ENCODE assay signal across 8 cellular contexts in genomic region chr9:137129089-137129455, GRCh38. TPM values are rescaled to one million over a fixed set of nuclear protein-coding genes. Genes with fewer than 3 reads are reported as not detected.
DNase-seq lines count a peak whose midpoint lies in the region; ATAC-seq and FAIRE-seq lines count a peak whose summit lies in the region.

No MANE protein-coding gene starts in this region.

- ATAC-seq in HG03196 (IDR thresholded peaks at IDR 0.05; ENCODE audit: unreplicated experiment) (peak; percentile 8), HG02938 (IDR thresholded peaks at IDR 0.05; ENCODE audit: unreplicated experiment) (no peak)
- ATAC-seq in activated naive CD8-positive, alpha-beta T cell treated with anti-CD3 and anti-CD28 coated beads, Interleukin-2, amount 10 ng/mL, durations not matched to agents 7 days and 5 days (ENCODE audit: low read depth): no peak
- peak; percentile 0 to 4 for ATAC-seq in stimulated activated naive B cell treated with anti-CD40 and anti-IgM and Interleukin-4, amounts not matched to agents 10 μg/mL and 1 μg/mL and 100 μg/mL, for 72 hours (replicated peaks)

- H3K4me1 ChIP-seq in iPS-20b (ENCODE audit: insufficient read depth, low read length): peaks cover 6% of the 10 kb centered on the region; the same call in 1 of the 2 replicates

- H3K27me3 ChIP-seq in iPS-20b (ENCODE audit: insufficient read depth, low read length): peaks cover 38% of the 10 kb centered on the region

- peak overlapping the region; percentile 90 for H3K27ac Mint-ChIP-seq in activated naive CD8-positive, alpha-beta T cell treated with anti-CD3 and anti-CD28 coated beads, Interleukin-2, amount 10 ng/mL, durations not matched to agents 7 days and 5 days
- peak overlapping the region; percentile 82 for H3K27ac Mint-ChIP-seq in stimulated activated naive B cell treated with anti-CD40 and anti-IgM and Interleukin-4, amounts not matched to agents 10 μg/mL and 1 μg/mL and 100 μg/mL, for 72 hours

- peak; percentile 16 for DNase-seq in GM19239 (ENCODE audit: insufficient read length, low spot score)
- DNase-seq in activated naive CD8-positive, alpha-beta T cell treated with anti-CD3 and anti-CD28 coated beads, Interleukin-2, amount 10 ng/mL, durations not matched to agents 7 days and 5 days: no peak
- no peak for DNase-seq in stimulated activated naive B cell treated with anti-CD40 and anti-IgM and Interleukin-4, amounts not matched to agents 10 μg/mL and 1 μg/mL and 100 μg/mL, for 72 hours
- no peak for DNase-seq in D341Med (ENCODE audit: low spot score)
- no peak for DNase-seq in NCI-H1436 treated with DMSO at 0.1 percent for 48 hours (lab: John Stamatoyannopoulos, UW)

- H3K4me3 Mint-ChIP-seq in activated naive CD8-positive, alpha-beta T cell treated with anti-CD3 and anti-CD28 coated beads, Interleukin-2, amount 10 ng/mL, durations not matched to agents 7 days and 5 days: peak overlapping the region; percentile 89
- H3K4me3 Mint-ChIP-seq in stimulated activated naive B cell treated with anti-CD40 and anti-IgM and Interleukin-4, amounts not matched to agents 10 μg/mL and 1 μg/mL and 100 μg/mL, for 72 hours: peak overlapping the region; percentile 81 to 97

- H3K4me1 Mint-ChIP-seq in activated naive CD8-positive, alpha-beta T cell treated with anti-CD3 and anti-CD28 coated beads, Interleukin-2, amount 10 ng/mL, durations not matched to agents 7 days and 5 days: peaks cover 26% of the 10 kb centered on the region
- H3K4me1 Mint-ChIP-seq in stimulated activated naive B cell treated with anti-CD40 and anti-IgM and Interleukin-4, amounts not matched to agents 10 μg/mL and 1 μg/mL and 100 μg/mL, for 72 hours: peaks cover 18 to 30% of the 10 kb centered on the region in 2 donors

- no peak for FAIRE-seq in GM19239 (lab: Jason Lieb, UNC)

- peak overlapping the region; percentile 90 for H3K4me3 ChIP-seq in iPS-20b (ENCODE audit: low read length)

- no peaks in the 10 kb centered on the region for H3K9me3 ChIP-seq in iPS-20b (ENCODE audit: insufficient read depth, low read depth, low read length)

- H3K9ac ChIP-seq in iPS-20b (ENCODE audit: low read depth, low read length): peak overlapping the region; percentile 89

- POLR2A ChIA-PET in activated naive CD8-positive, alpha-beta T cell treated with anti-CD3 and anti-CD28 coated beads, Interleukin-2, amount 10 ng/mL, durations not matched to agents 7 days and 5 days (lab: Charles Lee): interaction anchor here (0.5 to 3.7 kb wide), 22 partner anchors 14 to 401 kb away, joined by 3 to 37 read pairs (median 6); partner anchors contain the start of genes ANAPC2, CLIC3, CYSRT1 and DPP7

- no peaks in the 10 kb centered on the region for H3K9me3 Mint-ChIP-seq in activated naive CD8-positive, alpha-beta T cell treated with anti-CD3 and anti-CD28 coated beads, Interleukin-2, amount 10 ng/mL, durations not matched to agents 7 days and 5 days
- H3K9me3 Mint-ChIP-seq in stimulated activated naive B cell treated with anti-CD40 and anti-IgM and Interleukin-4, amounts not matched to agents 10 μg/mL and 1 μg/mL and 100 μg/mL, for 72 hours: no peaks in the 10 kb centered on the region

- no peaks in the 10 kb centered on the region for H3K36me3 ChIP-seq in iPS-20b (ENCODE audit: insufficient read depth, low read depth, low read length)

- peaks cover 12% of the 10 kb centered on the region for H3K27me3 Mint-ChIP-seq in activated naive CD8-positive, alpha-beta T cell treated with anti-CD3 and anti-CD28 coated beads, Interleukin-2, amount 10 ng/mL, durations not matched to agents 7 days and 5 days
- H3K27me3 Mint-ChIP-seq in stimulated activated naive B cell treated with anti-CD40 and anti-IgM and Interleukin-4, amounts not matched to agents 10 μg/mL and 1 μg/mL and 100 μg/mL, for 72 hours: no peaks in the 10 kb centered on the region

- H3K27ac ChIP-seq in iPS-20b (ENCODE audit: low read length): no peak overlapping the region

- H3K36me3 Mint-ChIP-seq in activated naive CD8-positive, alpha-beta T cell treated with anti-CD3 and anti-CD28 coated beads, Interleukin-2, amount 10 ng/mL, durations not matched to agents 7 days and 5 days: no peaks in the 10 kb centered on the region
- H3K36me3 Mint-ChIP-seq in stimulated activated naive B cell treated with anti-CD40 and anti-IgM and Interleukin-4, amounts not matched to agents 10 μg/mL and 1 μg/mL and 100 μg/mL, for 72 hours: peaks cover 2 to 16% of the 10 kb centered on the region in 2 donors

RNA-seq across cellular contexts. Expression of gene GRIN1, which starts 9.9 kb away (rescaled TPM):
- total RNA-seq in activated naive CD8-positive, alpha-beta T cell treated with anti-CD3 and anti-CD28 coated beads, Interleukin-2, amount 10 ng/mL, durations not matched to agents 7 days and 5 days: not detected

RNA-seq across cellular contexts. Expression of gene DPP7, which starts 14.5 kb away (rescaled TPM):
- total RNA-seq in activated naive CD8-positive, alpha-beta T cell treated with anti-CD3 and anti-CD28 coated beads, Interleukin-2, amount 10 ng/mL, durations not matched to agents 7 days and 5 days: 100 to 1,000 TPM; 314 to 322 TPM

RNA-seq across cellular contexts. Expression of gene LRRC26, which starts 40.8 kb away (rescaled TPM):
- not detected for total RNA-seq in activated naive CD8-positive, alpha-beta T cell treated with anti-CD3 and anti-CD28 coated beads, Interleukin-2, amount 10 ng/mL, durations not matched to agents 7 days and 5 days

RNA-seq across cellular contexts. Expression of gene MAN1B1, which starts 42.3 kb away (rescaled TPM):
- 10 to 100 TPM; 63.2 to 63.9 TPM for total RNA-seq in activated naive CD8-positive, alpha-beta T cell treated with anti-CD3 and anti-CD28 coated beads, Interleukin-2, amount 10 ng/mL, durations not matched to agents 7 days and 5 days

RNA-seq across cellular contexts. Expression of gene TMEM210, which starts 42.8 kb away (rescaled TPM):
- total RNA-seq in activated naive CD8-positive, alpha-beta T cell treated with anti-CD3 and anti-CD28 coated beads, Interleukin-2, amount 10 ng/mL, durations not matched to agents 7 days and 5 days: not detected

Comparison
In these comparisons a context has a peak if more than half of its experiments do, and no peak if none do; other contexts are left out.
1. ATAC-seq: peak in HG03196 (single experiment) and stimulated activated naive B cell treated with anti-CD40 and anti-IgM and Interleukin-4, amounts not matched to agents 10 μg/mL and 1 μg/mL and 100 μg/mL, for 72 hours (2 of 2); none in activated naive CD8-positive, alpha-beta T cell treated with anti-CD3 and anti-CD28 coated beads, Interleukin-2, amount 10 ng/mL, durations not matched to agents 7 days and 5 days (single experiment) and HG02938 (single experiment).